ENCODE assay signal across 23 cellular contexts in the genomic region with DNA sequence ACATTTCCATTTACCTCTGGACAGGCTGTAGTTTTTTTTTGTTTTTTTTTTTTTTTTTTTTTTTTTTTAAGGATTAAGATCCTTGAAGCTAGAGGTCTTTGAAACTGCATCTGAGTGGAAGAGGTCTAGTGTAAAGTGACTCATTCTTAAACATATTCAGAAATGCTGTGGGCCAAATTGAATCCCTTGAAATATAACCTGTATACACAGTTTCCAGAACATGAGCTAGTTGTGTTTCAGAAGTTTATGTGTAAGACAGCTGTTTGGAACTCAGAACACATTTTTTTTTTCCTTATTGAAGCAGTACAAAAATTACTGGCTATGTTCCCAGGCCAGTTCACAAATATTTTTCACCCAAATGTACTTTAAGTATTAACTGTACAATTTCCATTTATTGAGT.
DNase-seq lines count a peak whose midpoint lies in the region; ATAC-seq and TF ChIP-seq lines count a peak whose summit lies in the region.
"Had no signal": no experiment of that assay in that cellular context is flagged by ENCODE, and none has a peak within 500 bp of the region (broad histone marks: within the 10 kb centered on the region; RNA-seq: fewer than 3 reads in every experiment).

No MANE protein-coding gene starts in this region.

- intact Hi-C loops in left lung (cut with DNase I), result no loop called here

- no peak overlapping the region for H3K4me3 Mint-ChIP-seq in T-cell
- H3K4me3 Mint-ChIP-seq: activated T-helper 17 cell treated with anti-CD3 and anti-CD28 coated beads, Interleukin-2, amount 50 U/mL, for 72 hours; B cell had no signal

- H3K27ac ChIP-seq in left lung, result no peak overlapping the region
- H3K27ac ChIP-seq: epithelial cell of prostate, left ventricle myocardium inferior, PC-9, vagina, WERI-Rb-1 had no signal

- H3K27me3 ChIP-seq in left lung, result no peaks in the 10 kb centered on the region
- H3K27me3 ChIP-seq: vagina had no signal

- H3K27ac Mint-ChIP-seq in T-cell, result no peak overlapping the region
- H3K27ac Mint-ChIP-seq: activated T-helper 17 cell treated with anti-CD3 and anti-CD28 coated beads, Interleukin-2, amount 50 U/mL, for 72 hours; B cell had no signal

- ATAC-seq in left lung (peak; percentile 50), T-cell (replicated peaks in 1 of 4) (no peak), GM21717 (IDR thresholded peaks at IDR 0.05; ENCODE audit: unreplicated experiment) (no peak)
- ATAC-seq: activated T-helper 17 cell treated with anti-CD3 and anti-CD28 coated beads, Interleukin-2, amount 50 U/mL, for 72 hours; HCT116 had no signal

- DNase-seq in AG08396 (ENCODE audit: low spot score), result peak; percentile 2
- DNase-seq in HCEC 1CT, result peak; percentile 35
- DNase-seq in choroid plexus epithelial cell (ENCODE audit: low read depth), result peak; percentile 57
- no peak for DNase-seq in left lung
- DNase-seq in T-cell, result no peak
- DNase-seq in activated CD4-positive, CD25-positive, alpha-beta regulatory T cell (lab: John Stamatoyannopoulos, UW), result no peak
- DNase-seq in HuH-7 (ENCODE audit: low spot score), result no peak
- DNase-seq: activated CD8-positive, alpha-beta memory T cell treated with anti-CD3 and anti-CD28 coated beads for 24 hours; amniotic stem cell; cortex of kidney; DMS79; left ventricle myocardium inferior; NCI-H2029; NCI-H524 treated with DMSO at 0.1 percent for 48 hours; WERI-Rb-1 had no signal

- peaks cover 0 to 22% of the 10 kb centered on the region in 2 donors for H3K4me1 ChIP-seq in left lung
- H3K4me1 ChIP-seq: vagina had no signal

- H3K27me3 Mint-ChIP-seq in T-cell, result no peaks in the 10 kb centered on the region
- H3K27me3 Mint-ChIP-seq: B cell, progenitor cell of endocrine pancreas had no signal

- no peaks in the 10 kb centered on the region for H3K36me3 ChIP-seq in left lung
- H3K36me3 ChIP-seq: left ventricle myocardium inferior, vagina, WERI-Rb-1 had no signal

- no peaks in the 10 kb centered on the region for H3K4me1 Mint-ChIP-seq in T-cell
- H3K4me1 Mint-ChIP-seq: activated T-helper 17 cell treated with anti-CD3 and anti-CD28 coated beads, Interleukin-2, amount 50 U/mL, for 72 hours; B cell had no signal

- H3K9me3 Mint-ChIP-seq in T-cell, result peaks cover 0 to 5% (median 0%) of the 10 kb centered on the region in 3 donors

- no peaks in the 10 kb centered on the region for H3K9me3 ChIP-seq in left lung
- H3K9me3 ChIP-seq: left ventricle myocardium inferior, vagina had no signal

- TF ChIP-seq CTCF in choroid plexus epithelial cell (conservative IDR thresholded peaks at IDR 0.05; ENCODE audit: low read depth, low read length) (no peak), left lung (IDR thresholded peaks at IDR 0.05) (no peak)

- no peaks in the 10 kb centered on the region for H3K36me3 Mint-ChIP-seq in T-cell

- CTCF ChIA-PET in T-cell (lab: Charles Lee), result no interaction called here

- H3K4me3 ChIP-seq in choroid plexus epithelial cell (ENCODE audit: low read depth, low read length), result no peak overlapping the region
- H3K4me3 ChIP-seq in left lung, result no peak overlapping the region
- H3K4me3 ChIP-seq: left ventricle myocardium inferior, PC-9, vagina had no signal

- POLR2A ChIA-PET in T-cell (lab: Charles Lee), result no interaction called here

Comparison
In these comparisons a context has a peak if more than half of its experiments do, and no peak if none do; other contexts are left out.
1. DNase-seq: peak in AG08396 (single experiment), HCEC 1CT (single experiment) and choroid plexus epithelial cell (single experiment); none in left lung (0 of 2), T-cell (0 of 34), activated CD4-positive, CD25-positive, alpha-beta regulatory T cell (0 of 4) and HuH-7 (single experiment).